Comparison of ENCODE assay signal across 18 cellular contexts in genomic region chr3:77186728-77187127, GRCh38.
A peak's percentile ranks its signal among the peaks of the same experiment; 100 is the strongest.
DNase-seq lines count a peak whose midpoint lies in the region; ATAC-seq and TF ChIP-seq lines count a peak whose summit lies in the region.
"Had no signal": no experiment of that assay in that cellular context is flagged by ENCODE, and none has a peak within 500 bp of the region (broad histone marks: within the 10 kb centered on the region; RNA-seq: fewer than 3 reads in every experiment).

No MANE protein-coding gene starts in this region.

- H3K9me3 ChIP-seq in prostate gland, result no peaks in the 10 kb centered on the region
- H3K9me3 ChIP-seq in transverse colon, result no peaks in the 10 kb centered on the region
- H3K9me3 ChIP-seq: ascending aorta had no signal

- H3K36me3 ChIP-seq in prostate gland (no peaks in the 10 kb centered on the region), transverse colon (no peaks in the 10 kb centered on the region)
- H3K36me3 ChIP-seq: ascending aorta had no signal

- DNase-seq in GM03348 (ENCODE audit: low spot score) (peak; percentile 5), MV-4-11 (lab: John Stamatoyannopoulos, UW) (peak; percentile 75), astrocyte of the spinal cord (ENCODE audit: low read depth, low spot score) (peak; percentile 7), iris pigment epithelial cell (ENCODE audit: low read depth) (peak; percentile 81), prostate gland (ENCODE audit: low spot score) (no peak), transverse colon (no peak), SW480 (ENCODE audit: low spot score) (no peak)
- DNase-seq: activated CD4-positive, alpha-beta memory T cell treated with anti-CD3 and anti-CD28 coated beads, Interleukin-2, amount 10 ng/mL, durations not matched to agents 7 days and 5 days; DMS53; left colon; naive thymus-derived CD4-positive, alpha-beta T cell; NCI-H1048; NCI-H446; retina; T-helper 9 cell; trophoblast cell had no signal

- TF ChIP-seq POLR2A in prostate gland (IDR thresholded peaks at IDR 0.05), result no peak
- no peak for TF ChIP-seq POLR2A in transverse colon (IDR thresholded peaks at IDR 0.05)

- H3K4me3 ChIP-seq in astrocyte of the spinal cord (ENCODE audit: low read depth, low read length) (no peak overlapping the region), prostate gland (no peak overlapping the region), transverse colon (no peak overlapping the region)
- H3K4me3 ChIP-seq: ascending aorta had no signal

- in situ Hi-C loops in astrocyte of the spinal cord (cut with HindIII; ENCODE audit: low sequenced_read_pairs) (no loop called here), transverse colon (cut with MboI; ENCODE audit: low pct_ligation_motif_present in 1 of 4, low pct_unique_long_range_greater_than_20kb in 1 of 4, low sequenced_read_pairs in 3 of 4) (no loop called here)

- H3K27me3 ChIP-seq in prostate gland (replicated peaks; ENCODE audit: insufficient read depth), result no peaks in the 10 kb centered on the region
- no peaks in the 10 kb centered on the region for H3K27me3 ChIP-seq in transverse colon
- H3K27me3 ChIP-seq: ascending aorta had no signal

- no peak for TF ChIP-seq EP300 in transverse colon (IDR thresholded peaks at IDR 0.05; ENCODE audit: low read depth)

- TF ChIP-seq CTCF in astrocyte of the spinal cord (IDR thresholded peaks at IDR 0.05; ENCODE audit: low read depth, low read length) (no peak), prostate gland (IDR thresholded peaks at IDR 0.05) (no peak), transverse colon (IDR thresholded peaks at IDR 0.05) (no peak)

- WGBS in prostate gland, result 56% methylated on average over 4 of the region's 4 CpGs
- WGBS in transverse colon (ENCODE audit: low coverage in 1 of 2), 2 donors, result 36 to 57% methylated on average over 4 of the region's 4 CpGs

- no peak overlapping the region for H3K27ac ChIP-seq in prostate gland
- no peak overlapping the region for H3K27ac ChIP-seq in transverse colon
- H3K27ac ChIP-seq: ascending aorta had no signal

- intact Hi-C loops in prostate gland (cut with DNase I) (no loop called here), transverse colon (cut with DNase I; ENCODE audit: low total_unique reads) (no loop called here)

- H3K4me1 ChIP-seq in prostate gland (replicated peaks), result no peaks in the 10 kb centered on the region
- no peaks in the 10 kb centered on the region for H3K4me1 ChIP-seq in transverse colon
- H3K4me1 ChIP-seq: ascending aorta had no signal

- no peak for ATAC-seq in HG03439 (IDR thresholded peaks at IDR 0.05; ENCODE audit: unreplicated experiment)
- ATAC-seq: left colon; naive thymus-derived CD4-positive, alpha-beta T cell had no signal

Comparison
In these comparisons a context has a peak if more than half of its experiments do, and no peak if none do; other contexts are left out.
1. DNase-seq: peak in GM03348 (single experiment), MV-4-11 (single experiment), astrocyte of the spinal cord (single experiment) and iris pigment epithelial cell (single experiment); none in prostate gland (single experiment), transverse colon (single experiment) and SW480 (single experiment).